19 cellular contexts compared by ENCODE assay signal in genomic region chr11:117868088-117868487, GRCh38. TPM values are rescaled to one million over a fixed set of nuclear protein-coding genes. Genes with fewer than 3 reads are reported as not detected.
"Had no signal": no experiment of that assay in that cellular context is flagged by ENCODE, and none has a peak within 500 bp of the region (broad histone marks: within the 10 kb centered on the region; RNA-seq: fewer than 3 reads in every experiment).

No MANE protein-coding gene starts in this region.

- DNase-seq: activated CD4-positive, alpha-beta T cell treated with anti-CD3 and anti-CD28 coated beads for 4 hours; activated CD8-positive, alpha-beta T cell treated with anti-CD3 and anti-CD28 coated beads for 36 hours; activated gamma-delta T cell; activated T-cell treated with anti-CD3 and anti-CD28 coated beads, Interleukin-2, amount 50 U/mL, for 1 hour; caudate nucleus; erythroblast; hypothalamus; islet precursor cell; left colon; midbrain; stimulated activated CD4-positive, alpha-beta T cell treated with anti-CD3 and anti-CD28 coated beads, Interleukin-12 subunit alpha, Interleukin-12 subunit beta, amount 100 ng/mL, for 4 hours; stimulated activated CD4-positive, alpha-beta T cell treated with anti-CD3 and anti-CD28 coated beads, Interleukin-1b, Interleukin-23, amount 100 ng/mL, for 48 hours; stimulated activated naive CD4-positive, alpha-beta T cell treated with Interleukin-2 at 50 U/mL for 16 hours; substantia nigra had no signal

- H3K9me3 Mint-ChIP-seq: activated CD8-positive, alpha-beta T cell treated with anti-CD3 and anti-CD28 coated beads for 36 hours; activated naive CD4-positive, alpha-beta T cell treated with anti-CD3 and anti-CD28 coated beads, Interleukin-2, amount 50 U/mL, for 24 hours; T-helper 2 cell treated with Interferon-gamma antibody and Interleukin-4, amounts not matched to agents 5 μg/mL and 100 μg/mL, for 36 hours; WTC11 had no signal

- H3K27ac Mint-ChIP-seq: activated CD8-positive, alpha-beta T cell treated with anti-CD3 and anti-CD28 coated beads for 36 hours; activated naive CD4-positive, alpha-beta T cell treated with anti-CD3 and anti-CD28 coated beads, Interleukin-2, amount 50 U/mL, for 24 hours; progenitor cell of endocrine pancreas; T-helper 2 cell treated with Interferon-gamma antibody and Interleukin-4, amounts not matched to agents 5 μg/mL and 100 μg/mL, for 36 hours; type B pancreatic cell; WTC11 had no signal

- H3K36me3 Mint-ChIP-seq: activated naive CD4-positive, alpha-beta T cell treated with anti-CD3 and anti-CD28 coated beads, Interleukin-2, amount 50 U/mL, for 24 hours; WTC11 had no signal

- H3K4me3 Mint-ChIP-seq: activated CD8-positive, alpha-beta T cell treated with anti-CD3 and anti-CD28 coated beads for 36 hours; activated naive CD4-positive, alpha-beta T cell treated with anti-CD3 and anti-CD28 coated beads, Interleukin-2, amount 50 U/mL, for 24 hours; T-helper 2 cell treated with Interferon-gamma antibody and Interleukin-4, amounts not matched to agents 5 μg/mL and 100 μg/mL, for 36 hours; type B pancreatic cell; WTC11 had no signal

RNA-seq across cellular contexts. Expression of gene FXYD6, which starts 8.4 kb away (rescaled TPM):
- total RNA-seq: activated CD8-positive, alpha-beta T cell treated with anti-CD3 and anti-CD28 coated beads for 36 hours had no signal
